Comparison of ENCODE assay signal across 18 cellular contexts in the genomic region with DNA sequence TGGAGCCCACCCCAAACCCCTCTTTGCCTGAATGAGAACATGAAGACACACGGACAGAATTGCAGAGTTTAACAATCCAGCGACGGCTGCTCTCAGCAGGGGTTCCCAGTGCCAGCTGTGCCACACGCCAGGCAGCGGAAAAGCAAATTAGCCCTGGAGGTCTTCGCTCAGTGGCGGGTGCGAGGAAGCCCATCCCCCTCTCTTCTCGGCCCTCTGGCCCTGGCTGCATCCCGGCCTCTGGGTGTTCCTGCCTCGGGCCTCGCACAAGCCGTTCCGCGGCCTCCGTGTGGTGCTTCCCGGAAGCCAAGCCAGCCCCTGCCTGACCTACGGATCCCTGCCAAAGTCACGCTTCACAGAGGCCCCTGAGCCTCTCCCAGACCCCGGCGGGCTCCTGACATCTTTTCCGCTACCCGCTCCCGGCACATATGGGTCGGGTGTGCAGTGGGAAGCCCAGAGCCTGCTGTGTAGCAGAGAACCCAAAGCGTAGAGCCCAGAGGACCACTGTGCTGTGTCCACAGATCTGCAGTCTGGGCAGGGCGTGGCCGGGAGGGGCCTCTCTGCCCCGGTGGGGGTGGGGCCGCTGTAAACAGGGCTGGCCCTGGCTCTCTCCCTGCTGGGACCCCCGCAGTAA.
DNase-seq lines count a peak whose midpoint lies in the region; ATAC-seq and TF ChIP-seq lines count a peak whose summit lies in the region.
"Had no signal": no experiment of that assay in that cellular context is flagged by ENCODE, and none has a peak within 500 bp of the region (broad histone marks: within the 10 kb centered on the region; RNA-seq: fewer than 3 reads in every experiment).

No MANE protein-coding gene starts in this region.

- no peaks in the 10 kb centered on the region for H4K20me1 ChIP-seq in neural progenitor cell (ENCODE audit: low read depth)

- H3K27me3 ChIP-seq in sigmoid colon (peaks cover 15 to 95% (median 70%) of the 10 kb centered on the region in 3 donors), neural progenitor cell (peaks cover 93% of the 10 kb centered on the region)

- no peaks in the 10 kb centered on the region for H3K4me1 Mint-ChIP-seq in activated naive CD8-positive, alpha-beta T cell treated with anti-CD3 and anti-CD28 coated beads, Interleukin-2, amount 10 ng/mL, durations not matched to agents 7 days and 5 days
- no peaks in the 10 kb centered on the region for H3K4me1 Mint-ChIP-seq in activated naive CD8-positive, alpha-beta T cell treated with anti-CD3 and anti-CD28 coated beads, Interleukin-2, amount 50 U/mL, for 24 hours
- peaks cover 3% of the 10 kb centered on the region for H3K4me1 Mint-ChIP-seq in neural progenitor cell
- H3K4me1 Mint-ChIP-seq: activated naive CD4-positive, alpha-beta T cell treated with anti-CD3 and anti-CD28 coated beads, Interleukin-2, amount 10 ng/mL, durations not matched to agents 7 days and 5 days; CD4-positive, alpha-beta memory T cell had no signal

- H3K4me3 ChIP-seq in sigmoid colon (no peak overlapping the region), neural progenitor cell (no peak overlapping the region)

- H2AFZ ChIP-seq in neural progenitor cell (replicated peaks), result no peak overlapping the region

- WGBS in sigmoid colon, 2 donors, result 26 to 32% methylated on average over 31 of the region's 31 CpGs

- H3K36me3 Mint-ChIP-seq in activated naive CD8-positive, alpha-beta T cell treated with anti-CD3 and anti-CD28 coated beads, Interleukin-2, amount 10 ng/mL, durations not matched to agents 7 days and 5 days, result no peaks in the 10 kb centered on the region
- H3K36me3 Mint-ChIP-seq in activated naive CD8-positive, alpha-beta T cell treated with anti-CD3 and anti-CD28 coated beads, Interleukin-2, amount 50 U/mL, for 24 hours (ENCODE audit: low read depth), result no peaks in the 10 kb centered on the region
- no peaks in the 10 kb centered on the region for H3K36me3 Mint-ChIP-seq in neural progenitor cell
- H3K36me3 Mint-ChIP-seq: activated naive CD4-positive, alpha-beta T cell treated with anti-CD3 and anti-CD28 coated beads, Interleukin-2, amount 10 ng/mL, durations not matched to agents 7 days and 5 days; CD4-positive, alpha-beta memory T cell had no signal

- H3F3A ChIP-seq in neural progenitor cell (ENCODE audit: low read depth), result peaks cover 8% of the 10 kb centered on the region

- peak; percentile 25 for DNase-seq in activated naive CD8-positive, alpha-beta T cell treated with anti-CD3 and anti-CD28 coated beads, Interleukin-2, amount 10 ng/mL, durations not matched to agents 7 days and 5 days
- no peak for DNase-seq in activated naive CD8-positive, alpha-beta T cell treated with anti-CD3 and anti-CD28 coated beads, Interleukin-2, amount 50 U/mL, for 24 hours
- DNase-seq in NCI-H1092 treated with DMSO at 0.1 percent for 48 hours (lab: John Stamatoyannopoulos, UW) (peak; percentile 62), epidermal melanocyte (ENCODE audit: insufficient read length, low spot score) (peak; percentile 43), sigmoid colon (peak; percentile 59), neural progenitor cell (ENCODE audit: low spot score) (no peak), HK-2 (ENCODE audit: unreplicated experiment) (no peak)
- DNase-seq in NK-92 treated with Interleukin-12 subunit alpha and Interleukin-12 subunit beta, amount 100 ng/mL, for 24 hours (lab: John Stamatoyannopoulos, UW), result no peak
- DNase-seq: activated CD4-positive, alpha-beta T cell treated with anti-CD3 and anti-CD28 coated beads, Interleukin-2, amount 50 U/mL, for 1 hour; activated CD8-positive, alpha-beta memory T cell treated with anti-CD3 and anti-CD28 coated beads, Interleukin-2, amount 50 U/mL, for 48 hours; activated naive CD4-positive, alpha-beta T cell treated with anti-CD3 and anti-CD28 coated beads, Interleukin-2, amount 10 ng/mL, durations not matched to agents 7 days and 5 days; CD4-positive, alpha-beta memory T cell; GOT3; KBM-7; stimulated activated naive CD8-positive, alpha-beta T cell treated with anti-CD3 and anti-CD28 coated beads, Interleukin-15, Interleukin-2, amounts not matched to agents 100 U/mL and 50 U/mL, for 24 hours; trophoblast cell had no signal

- no peaks in the 10 kb centered on the region for H3K4me1 ChIP-seq in sigmoid colon
- H3K4me1 ChIP-seq in neural progenitor cell, result peaks cover 10% of the 10 kb centered on the region

- ATAC-seq in activated naive CD8-positive, alpha-beta T cell treated with anti-CD3 and anti-CD28 coated beads, Interleukin-2, amount 10 ng/mL, durations not matched to agents 7 days and 5 days (ENCODE audit: low read depth), result no peak
- ATAC-seq in activated naive CD8-positive, alpha-beta T cell treated with anti-CD3 and anti-CD28 coated beads, Interleukin-2, amount 50 U/mL, for 24 hours, result no peak
- ATAC-seq: stimulated activated naive CD8-positive, alpha-beta T cell treated with anti-CD3 and anti-CD28 coated beads, Interleukin-15, Interleukin-2, amounts not matched to agents 100 U/mL and 50 U/mL, for 24 hours had no signal

- no peaks in the 10 kb centered on the region for H3K9me3 Mint-ChIP-seq in activated naive CD8-positive, alpha-beta T cell treated with anti-CD3 and anti-CD28 coated beads, Interleukin-2, amount 10 ng/mL, durations not matched to agents 7 days and 5 days
- no peaks in the 10 kb centered on the region for H3K9me3 Mint-ChIP-seq in activated naive CD8-positive, alpha-beta T cell treated with anti-CD3 and anti-CD28 coated beads, Interleukin-2, amount 50 U/mL, for 24 hours
- H3K9me3 Mint-ChIP-seq in neural progenitor cell, result no peaks in the 10 kb centered on the region
- H3K9me3 Mint-ChIP-seq: activated naive CD4-positive, alpha-beta T cell treated with anti-CD3 and anti-CD28 coated beads, Interleukin-2, amount 10 ng/mL, durations not matched to agents 7 days and 5 days; CD4-positive, alpha-beta memory T cell had no signal

- no peak overlapping the region for H3K4me2 ChIP-seq in neural progenitor cell

- no peak for TF ChIP-seq EP300 in sigmoid colon (IDR thresholded peaks at IDR 0.05)

- H3K9me3 ChIP-seq in sigmoid colon, result no peaks in the 10 kb centered on the region
- no peaks in the 10 kb centered on the region for H3K9me3 ChIP-seq in neural progenitor cell (ENCODE audit: low read depth)
- H3K9me3 ChIP-seq: neutrophil had no signal

- peaks cover 11% of the 10 kb centered on the region for H3K27me3 Mint-ChIP-seq in activated naive CD8-positive, alpha-beta T cell treated with anti-CD3 and anti-CD28 coated beads, Interleukin-2, amount 10 ng/mL, durations not matched to agents 7 days and 5 days
- peaks cover 19% of the 10 kb centered on the region for H3K27me3 Mint-ChIP-seq in activated naive CD8-positive, alpha-beta T cell treated with anti-CD3 and anti-CD28 coated beads, Interleukin-2, amount 50 U/mL, for 24 hours
- H3K27me3 Mint-ChIP-seq in neural progenitor cell (ENCODE audit: insufficient read depth, low read depth), result peaks cover 18% of the 10 kb centered on the region

- intact Hi-C loops in sigmoid colon (cut with DNase I), result no loop called here

- TF ChIP-seq CTCF in sigmoid colon (IDR thresholded peaks at IDR 0.05), result no peak
- TF ChIP-seq CTCF in neural progenitor cell (IDR thresholded peaks at IDR 0.05), result no peak

- no peak overlapping the region for H3K27ac Mint-ChIP-seq in activated naive CD8-positive, alpha-beta T cell treated with anti-CD3 and anti-CD28 coated beads, Interleukin-2, amount 10 ng/mL, durations not matched to agents 7 days and 5 days
- no peak overlapping the region for H3K27ac Mint-ChIP-seq in activated naive CD8-positive, alpha-beta T cell treated with anti-CD3 and anti-CD28 coated beads, Interleukin-2, amount 50 U/mL, for 24 hours
- no peak overlapping the region for H3K27ac Mint-ChIP-seq in neural progenitor cell
- H3K27ac Mint-ChIP-seq: activated naive CD4-positive, alpha-beta T cell treated with anti-CD3 and anti-CD28 coated beads, Interleukin-2, amount 10 ng/mL, durations not matched to agents 7 days and 5 days; CD4-positive, alpha-beta memory T cell had no signal

- POLR2A ChIA-PET in activated naive CD8-positive, alpha-beta T cell treated with anti-CD3 and anti-CD28 coated beads, Interleukin-2, amount 10 ng/mL, durations not matched to agents 7 days and 5 days (lab: Charles Lee), result no interaction called here

- no peak overlapping the region for H3K4me3 Mint-ChIP-seq in activated naive CD8-positive, alpha-beta T cell treated with anti-CD3 and anti-CD28 coated beads, Interleukin-2, amount 10 ng/mL, durations not matched to agents 7 days and 5 days
- H3K4me3 Mint-ChIP-seq in activated naive CD8-positive, alpha-beta T cell treated with anti-CD3 and anti-CD28 coated beads, Interleukin-2, amount 50 U/mL, for 24 hours, result no peak overlapping the region
- H3K4me3 Mint-ChIP-seq in neural progenitor cell, result no peak overlapping the region
- H3K4me3 Mint-ChIP-seq: activated naive CD4-positive, alpha-beta T cell treated with anti-CD3 and anti-CD28 coated beads, Interleukin-2, amount 10 ng/mL, durations not matched to agents 7 days and 5 days; CD4-positive, alpha-beta memory T cell had no signal

- H3K36me3 ChIP-seq in sigmoid colon (no peaks in the 10 kb centered on the region), neural progenitor cell (no peaks in the 10 kb centered on the region)
- H3K36me3 ChIP-seq: neutrophil had no signal

- no peak for TF ChIP-seq POLR2A in sigmoid colon (IDR thresholded peaks at IDR 0.05)

- H3K79me2 ChIP-seq in neural progenitor cell (ENCODE audit: low read depth), result no peaks in the 10 kb centered on the region

- no peak overlapping the region for H3K9ac ChIP-seq in neural progenitor cell

- H3K27ac ChIP-seq in sigmoid colon (no peak overlapping the region), neural progenitor cell (no peak overlapping the region)
- H3K27ac ChIP-seq: HL-60, neutrophil had no signal

Comparison
In these comparisons a context has a peak if more than half of its experiments do, and no peak if none do; other contexts are left out.
1. DNase-seq: peak in activated naive CD8-positive, alpha-beta T cell treated with anti-CD3 and anti-CD28 coated beads, Interleukin-2, amount 10 ng/mL, durations not matched to agents 7 days and 5 days (single experiment), NCI-H1092 treated with DMSO at 0.1 percent for 48 hours (single experiment), epidermal melanocyte (single experiment) and sigmoid colon (single experiment); none in activated naive CD8-positive, alpha-beta T cell treated with anti-CD3 and anti-CD28 coated beads, Interleukin-2, amount 50 U/mL, for 24 hours (single experiment), NK-92 treated with Interleukin-12 subunit alpha and Interleukin-12 subunit beta, amount 100 ng/mL, for 24 hours (single experiment), neural progenitor cell (single experiment) and HK-2 (single experiment).